ENCODE assay signal across 22 cellular contexts in the genomic region with DNA sequence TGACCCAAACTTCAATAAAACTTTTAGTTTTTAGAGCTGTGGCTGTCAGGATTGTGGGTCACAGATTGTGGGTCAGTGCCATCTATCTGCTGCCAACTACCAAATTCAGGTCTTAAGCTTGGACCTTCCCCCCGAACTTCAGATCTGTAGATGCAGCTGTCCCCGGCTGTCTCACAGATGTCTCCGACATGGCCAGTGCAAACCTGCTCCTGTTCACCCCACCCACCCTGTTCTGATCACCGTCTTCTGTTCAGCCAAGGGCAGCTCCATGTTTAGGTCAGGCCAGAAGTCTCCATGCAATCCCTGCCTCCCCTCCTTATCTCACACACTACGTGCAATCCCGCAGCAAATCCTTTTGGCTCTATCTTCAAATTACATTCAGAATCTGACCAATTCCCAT.
DNase-seq lines count a peak whose midpoint lies in the region; ATAC-seq and TF ChIP-seq lines count a peak whose summit lies in the region.
"Had no signal": no experiment of that assay in that cellular context is flagged by ENCODE, and none has a peak within 500 bp of the region (broad histone marks: within the 10 kb centered on the region; RNA-seq: fewer than 3 reads in every experiment).

No MANE protein-coding gene starts in this region.

- H3K4me1 ChIP-seq in left ventricle myocardium inferior, result peaks cover 48% of the 10 kb centered on the region
- H3K4me1 ChIP-seq in muscle layer of colon (ENCODE audit: insufficient read depth, low read length), result peaks cover 54% of the 10 kb centered on the region
- H3K4me1 ChIP-seq in skeletal muscle satellite cell (ENCODE audit: control insufficient read depth, insufficient read depth, low read length), result peaks cover 39% of the 10 kb centered on the region
- H3K4me1 ChIP-seq in GM23248 (ENCODE audit: insufficient read depth), result peaks cover 9% of the 10 kb centered on the region
- H3K4me1 ChIP-seq: HAP-1 had no signal

- H3F3A ChIP-seq in GM23248 (ENCODE audit: insufficient read depth), result peaks cover 10% of the 10 kb centered on the region; the same call in 1 of the 2 replicates

- H3K27me3 ChIP-seq in left ventricle myocardium inferior (ENCODE audit: low read depth) (no peaks in the 10 kb centered on the region), muscle layer of colon (ENCODE audit: control insufficient read depth in 1 of 2, insufficient read depth in 2 of 2, low read length in 2 of 2) (no peaks in the 10 kb centered on the region), skeletal muscle satellite cell (ENCODE audit: control insufficient read depth, insufficient read depth, low read length) (no peaks in the 10 kb centered on the region), WERI-Rb-1 (ENCODE audit: insufficient read depth, low read depth, severe bottlenecking) (no peaks in the 10 kb centered on the region), GM23248 (replicated peaks; ENCODE audit: insufficient read depth) (no peaks in the 10 kb centered on the region)
- H3K27me3 ChIP-seq: Peyer's patch had no signal

- no peak overlapping the region for H2AFZ ChIP-seq in GM23248
- H2AFZ ChIP-seq: GM23338 had no signal

- TF ChIP-seq CTCF in left ventricle myocardium inferior (IDR thresholded peaks at IDR 0.05; ENCODE audit: borderline replicate concordance), result no peak
- TF ChIP-seq CTCF in WERI-Rb-1 (IDR thresholded peaks at IDR 0.05; ENCODE audit: low read depth, low read length), result no peak

- no peaks in the 10 kb centered on the region for H4K20me1 ChIP-seq in GM23248 (ENCODE audit: insufficient read depth)

- no peak for ATAC-seq in Right ventricle myocardium superior (ENCODE audit: poor library complexity)
- ATAC-seq: GM23338, HepG2, K562 had no signal

- DNase-seq in left ventricle myocardium inferior (no peak), Right ventricle myocardium superior (no peak), LHCN-M2 (ENCODE audit: low read depth) (peak; percentile 30), WERI-Rb-1 (no peak), NCI-H2171 treated with DMSO at 0.1 percent for 48 hours (lab: John Stamatoyannopoulos, UW) (no peak), GM23248 (no peak)
- DNase-seq: 8988T; CD4-positive, alpha-beta T cell; COR-L47; NCI-H1105 treated with DMSO at 0.1 percent for 48 hours; NCI-H2029 treated with DMSO at 0.1 percent for 48 hours; NCI-H2171; NCI-H524 treated with DMSO at 0.1 percent for 48 hours; NCI-H82; Peyer's patch had no signal

- H3K4me3 ChIP-seq in left ventricle myocardium inferior, result no peak overlapping the region
- no peak overlapping the region for H3K4me3 ChIP-seq in muscle layer of colon (ENCODE audit: low read depth in 1 of 2, low read length in 2 of 2)
- no peak overlapping the region for H3K4me3 ChIP-seq in skeletal muscle satellite cell (ENCODE audit: low read length)
- no peak overlapping the region for H3K4me3 ChIP-seq in WERI-Rb-1 (ENCODE audit: low read depth, low read length)
- H3K4me3 ChIP-seq in GM23248, result no peak overlapping the region
- H3K4me3 ChIP-seq: GM23338, HAP-1, K562, Peyer's patch had no signal

- peaks cover 52% of the 10 kb centered on the region for H3K79me2 ChIP-seq in GM23248 (ENCODE audit: insufficient read depth)

- in situ Hi-C loops in GM23248 (cut with MboI), result no loop called here

- no peaks in the 10 kb centered on the region for H3K9me2 ChIP-seq in GM23248 (ENCODE audit: insufficient read depth)

- 51 to 57% methylated on average over 6 of the region's 6 CpGs for WGBS in GM23248 (ENCODE audit: low coverage in 1 of 2, low lambda C conversion rate in 2 of 2, missing lambda C conversion rate in 2 of 2), 2 experiments

- H3K4me2 ChIP-seq in skeletal muscle satellite cell (ENCODE audit: low read length), result peak overlapping the region; percentile 51
- no peak overlapping the region for H3K4me2 ChIP-seq in GM23248 (ENCODE audit: unreplicated experiment)
- H3K4me2 ChIP-seq: GM23338 had no signal

- H3K9me3 ChIP-seq in left ventricle myocardium inferior (replicated peaks), result peaks cover 14% of the 10 kb centered on the region
- H3K9me3 ChIP-seq in muscle layer of colon (ENCODE audit: low read length), result no peaks in the 10 kb centered on the region
- H3K9me3 ChIP-seq in skeletal muscle satellite cell (replicated peaks; ENCODE audit: low read length), result peaks cover 5% of the 10 kb centered on the region
- peaks cover 8% of the 10 kb centered on the region for H3K9me3 ChIP-seq in WERI-Rb-1 (ENCODE audit: severe bottlenecking)
- H3K9me3 ChIP-seq in GM23248 (ENCODE audit: low read depth), result no peaks in the 10 kb centered on the region

- H3K9ac ChIP-seq in muscle layer of colon (ENCODE audit: low read length) (no peak overlapping the region), skeletal muscle satellite cell (ENCODE audit: low read depth, low read length) (no peak overlapping the region), GM23248 (no peak overlapping the region)

- intact Hi-C loops in left ventricle myocardium inferior (cut with micrococcal nuclease) (no loop called here), Right ventricle myocardium superior (cut with DNase I) (no loop called here)

- peak overlapping the region; percentile 24 for H3K27ac ChIP-seq in left ventricle myocardium inferior (replicated peaks)
- peak overlapping the region; percentile 7 for H3K27ac ChIP-seq in muscle layer of colon (ENCODE audit: low read depth, low read length)
- H3K27ac ChIP-seq in WERI-Rb-1, result no peak overlapping the region
- no peak overlapping the region for H3K27ac ChIP-seq in GM23248
- H3K27ac ChIP-seq: HL-60, Peyer's patch had no signal

- H3K36me3 ChIP-seq in left ventricle myocardium inferior (no peaks in the 10 kb centered on the region), muscle layer of colon (ENCODE audit: insufficient read depth, low read length) (no peaks in the 10 kb centered on the region), skeletal muscle satellite cell (ENCODE audit: insufficient read depth, low read length) (no peaks in the 10 kb centered on the region), WERI-Rb-1 (no peaks in the 10 kb centered on the region), GM23248 (ENCODE audit: low read depth) (no peaks in the 10 kb centered on the region)
- H3K36me3 ChIP-seq: HAP-1, Peyer's patch had no signal

Comparison
In these comparisons a context has a peak if more than half of its experiments do, and no peak if none do; other contexts are left out.
1. H3K27ac ChIP-seq: peak in left ventricle myocardium inferior (single experiment) and muscle layer of colon (single experiment); none in WERI-Rb-1 (single experiment) and GM23248 (single experiment).